ENCODE assay signal across 8 cellular contexts in genomic region chr1:207752456-207753132, GRCh38. TPM values are rescaled to one million over a fixed set of nuclear protein-coding genes. Genes with fewer than 3 reads are reported as not detected.
A peak's percentile ranks its signal among the peaks of the same experiment; 100 is the strongest.
DNase-seq lines count a peak whose midpoint lies in the region; ATAC-seq and TF ChIP-seq lines count a peak whose summit lies in the region.

No MANE protein-coding gene starts in this region.

- H3K27me3 Mint-ChIP-seq in activated CD4-positive, alpha-beta T cell treated with anti-CD3 and anti-CD28 coated beads, Interleukin-2, amount 10 ng/mL, durations not matched to agents 24 days and 14 days = no peaks in the 10 kb centered on the region
- H3K27me3 Mint-ChIP-seq in natural killer cell (ENCODE audit: low read depth in 2 of 2) = no peaks in the 10 kb centered on the region

- peaks cover 16% of the 10 kb centered on the region for H3K36me3 ChIP-seq in HUES64 (ENCODE audit: insufficient read depth, low read length)
- no peaks in the 10 kb centered on the region for H3K36me3 ChIP-seq in esophagus (ENCODE audit: control insufficient read depth in 2 of 2, insufficient read depth in 2 of 2, low read length in 1 of 2)
- H3K36me3 ChIP-seq in tibial nerve = peaks cover 0 to 4% (median 0%) of the 10 kb centered on the region in 3 donors

- H3K9me3 Mint-ChIP-seq in activated CD4-positive, alpha-beta T cell treated with anti-CD3 and anti-CD28 coated beads, Interleukin-2, amount 10 ng/mL, durations not matched to agents 24 days and 14 days = peaks cover 2% of the 10 kb centered on the region
- no peaks in the 10 kb centered on the region for H3K9me3 Mint-ChIP-seq in natural killer cell

- no peak for TF ChIP-seq CTCF in natural killer cell (IDR thresholded peaks at IDR 0.05)
- no peak for TF ChIP-seq CTCF in tibial nerve (IDR thresholded peaks at IDR 0.05)

- peak overlapping the region; percentile 78 for H3K4me3 ChIP-seq in HUES64 (ENCODE audit: low read length)
- H3K4me3 ChIP-seq in esophagus (ENCODE audit: low read depth in 1 of 2, low read length in 2 of 2) = peak overlapping the region; percentile 91 to 99
- H3K4me3 ChIP-seq in tibial nerve = peak overlapping the region; percentile 61 to 96 (median 70)

- peak overlapping the region; percentile 85 for H3K9ac ChIP-seq in HUES64 (ENCODE audit: low read depth, low read length)

- H3K9me3 ChIP-seq in HUES64 (ENCODE audit: insufficient read depth, low read depth, low read length) (no peaks in the 10 kb centered on the region), esophagus (ENCODE audit: control insufficient read depth in 2 of 2, insufficient read depth in 1 of 2, low read depth in 1 of 2, low read length in 1 of 2) (no peaks in the 10 kb centered on the region), tibial nerve (no peaks in the 10 kb centered on the region)

- H3K4me1 ChIP-seq in HUES64 (ENCODE audit: insufficient read depth, low read length) = peaks cover 33% of the 10 kb centered on the region
- peaks cover 2 to 8% of the 10 kb centered on the region in 2 donors for H3K4me1 ChIP-seq in esophagus (ENCODE audit: control insufficient read depth in 2 of 2, insufficient read depth in 2 of 2, low read length in 1 of 2)
- peaks cover 0 to 58% (median 20%) of the 10 kb centered on the region in 4 donors for H3K4me1 ChIP-seq in tibial nerve

- H3K27ac Mint-ChIP-seq in activated CD4-positive, alpha-beta T cell treated with anti-CD3 and anti-CD28 coated beads, Interleukin-2, amount 10 ng/mL, durations not matched to agents 24 days and 14 days = peak overlapping the region; percentile 98
- peak overlapping the region; percentile 95 to 97 for H3K27ac Mint-ChIP-seq in natural killer cell

- ATAC-seq in GM21447 (IDR thresholded peaks at IDR 0.05; ENCODE audit: unreplicated experiment) = peak; percentile 36
- ATAC-seq in natural killer cell = no peak

- H3K4me1 Mint-ChIP-seq in activated CD4-positive, alpha-beta T cell treated with anti-CD3 and anti-CD28 coated beads, Interleukin-2, amount 10 ng/mL, durations not matched to agents 24 days and 14 days = peaks cover 58% of the 10 kb centered on the region
- peaks cover 52 to 58% of the 10 kb centered on the region in 2 donors for H3K4me1 Mint-ChIP-seq in natural killer cell

- H3K4me3 Mint-ChIP-seq in activated CD4-positive, alpha-beta T cell treated with anti-CD3 and anti-CD28 coated beads, Interleukin-2, amount 10 ng/mL, durations not matched to agents 24 days and 14 days = peak overlapping the region; percentile 98
- peak overlapping the region; percentile 99 for H3K4me3 Mint-ChIP-seq in natural killer cell

- no peaks in the 10 kb centered on the region for H3K27me3 ChIP-seq in HUES64 (ENCODE audit: insufficient read depth, low read length)
- H3K27me3 ChIP-seq in esophagus (ENCODE audit: control insufficient read depth in 1 of 2, insufficient read depth in 2 of 2, low read length in 2 of 2) = no peaks in the 10 kb centered on the region
- no peaks in the 10 kb centered on the region for H3K27me3 ChIP-seq in tibial nerve

- DNase-seq in DMS79 (lab: John Stamatoyannopoulos, UW) (peak; percentile 46), natural killer cell (peak; percentile 20), tibial nerve (ENCODE audit: low spot score in 2 of 2) (no peak), mesenteric fat pad (ENCODE audit: low spot score) (no peak)
- peak; percentile 75 for DNase-seq in activated CD4-positive, alpha-beta T cell treated with anti-CD3 and anti-CD28 coated beads, Interleukin-2, amount 10 ng/mL, durations not matched to agents 24 days and 14 days

- TF ChIP-seq POLR2A in tibial nerve (IDR thresholded peaks at IDR 0.05) = no peak

- intact Hi-C loops in activated CD4-positive, alpha-beta T cell treated with anti-CD3 and anti-CD28 coated beads, Interleukin-2, amount 10 ng/mL, durations not matched to agents 24 days and 14 days (cut with micrococcal nuclease) = loop anchor here (2.0 to 5.0 kb wide), 4 partner anchors 44 to 700 kb away; partner anchors contain the start of genes PFKFB2 and YOD1
- intact Hi-C loops in natural killer cell (cut with micrococcal nuclease) = loop anchor here (2.0 kb wide), 1 partner anchor 72 kb away; no protein-coding TSS in a partner anchor

- H3K36me3 Mint-ChIP-seq in activated CD4-positive, alpha-beta T cell treated with anti-CD3 and anti-CD28 coated beads, Interleukin-2, amount 10 ng/mL, durations not matched to agents 24 days and 14 days (ENCODE audit: low read depth) = peaks cover 16% of the 10 kb centered on the region
- H3K36me3 Mint-ChIP-seq in natural killer cell = no peaks in the 10 kb centered on the region

- TF ChIP-seq EP300 in tibial nerve (IDR thresholded peaks at IDR 0.05) = no peak

- 1% methylated on average over 32 of the region's 33 CpGs for whole genome bisulfite sequencing in HUES64
- 1 to 2% methylated on average over 33 of the region's 33 CpGs for WGBS in esophagus, 2 donors
- 1% methylated on average over 23 to 33 of the region's 33 CpGs for WGBS in tibial nerve, 2 donors

- H3K27ac ChIP-seq in HUES64 (ENCODE audit: low read depth, low read length) = peak overlapping the region; percentile 80
- H3K27ac ChIP-seq in esophagus (ENCODE audit: low read depth in 2 of 2, low read length in 1 of 2) = peak overlapping the region; percentile 99
- H3K27ac ChIP-seq in tibial nerve = peak overlapping the region; percentile 54 to 87 (median 82)

RNA-seq across cellular contexts. Expression of gene CD46, which starts 0.7 kb away (rescaled TPM):
- polyA plus RNA-seq in HUES64 (2013, experiment 1 of 2) = 55.8 TPM
- polyA plus RNA-seq in HUES64 (2013, experiment 2 of 2) = 67.6 TPM
- 96.3 and 107 TPM in 2 replicates for total RNA-seq in activated CD4-positive, alpha-beta T cell treated with anti-CD3 and anti-CD28 coated beads, Interleukin-2, amount 10 ng/mL, durations not matched to agents 24 days and 14 days
- polyA plus RNA-seq in esophagus = 100 to 1,000 TPM in 1 of 2 donors, 10 to 100 TPM in 1; 79.6 to 154 TPM
- total RNA-seq in natural killer cell = 100 to 1,000 TPM; 110 to 126 (median 124) TPM
- 100 to 1,000 TPM in 3 of 4 donors, 10 to 100 TPM in 1; 95.4 to 154 (median 133) TPM for total RNA-seq in tibial nerve
- 242 TPM for total RNA-seq in mesenteric fat pad

Comparison
In these comparisons a context has a peak if more than half of its experiments do, and no peak if none do; other contexts are left out.
1. DNase-seq: peak in DMS79 (single experiment), activated CD4-positive, alpha-beta T cell treated with anti-CD3 and anti-CD28 coated beads, Interleukin-2, amount 10 ng/mL, durations not matched to agents 24 days and 14 days (single experiment) and natural killer cell (single experiment); none in tibial nerve (0 of 2) and mesenteric fat pad (single experiment).
2. Peak in every context shown above with its lines, with median percentiles within 50 percentile points of each other: H3K27ac ChIP-seq and H3K4me3 ChIP-seq.